ENCODE assay signal across 10 cellular contexts in the genomic region with DNA sequence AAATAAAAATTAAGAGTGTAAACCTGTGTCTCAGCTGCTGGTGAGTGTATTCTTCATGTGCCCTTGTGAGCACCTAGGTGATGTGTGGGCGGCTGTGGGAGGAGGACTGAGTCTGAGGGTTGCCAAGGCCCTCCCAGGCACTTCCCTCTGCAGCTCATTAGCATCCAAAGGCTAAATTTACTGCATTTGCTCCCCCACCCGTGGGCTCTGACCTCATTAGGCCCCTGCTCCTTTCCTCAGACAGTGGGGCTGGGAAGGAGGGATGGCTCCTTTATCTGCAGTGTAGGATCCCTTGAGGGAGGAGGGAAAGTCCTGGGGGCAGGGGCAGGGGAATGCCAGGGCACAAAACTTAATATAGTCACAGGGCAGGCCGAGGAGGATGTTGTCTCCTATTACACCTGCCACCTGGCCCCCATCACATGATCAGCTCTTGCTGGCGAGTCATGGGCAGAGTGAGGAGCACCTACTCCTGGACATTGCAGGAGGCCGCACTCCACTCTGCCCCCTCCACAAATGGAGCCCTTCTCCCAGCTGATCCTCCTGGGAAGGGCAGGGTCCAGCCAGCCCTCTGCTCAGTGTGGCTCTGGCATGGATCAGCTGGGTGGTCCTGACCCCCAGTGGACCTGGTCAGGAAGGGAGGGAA.
DNase-seq lines count a peak whose midpoint lies in the region; TF ChIP-seq lines count a peak whose summit lies in the region.
"Had no signal": no experiment of that assay in that cellular context is flagged by ENCODE, and none has a peak within 500 bp of the region (broad histone marks: within the 10 kb centered on the region; RNA-seq: fewer than 3 reads in every experiment).

No MANE protein-coding gene starts in this region.

- intact Hi-C loops in left ventricle myocardium inferior (cut with micrococcal nuclease), result no loop called here
- intact Hi-C loops in tibial artery (cut with DNase I; ENCODE audit: low total_unique reads), result no loop called here

- H3K4me3 ChIP-seq in left ventricle myocardium inferior (no peak overlapping the region), tibial artery (no peak overlapping the region)

- H3K36me3 ChIP-seq in left ventricle myocardium inferior (no peaks in the 10 kb centered on the region), tibial artery (no peaks in the 10 kb centered on the region)

- no peaks in the 10 kb centered on the region for H3K27me3 ChIP-seq in left ventricle myocardium inferior (ENCODE audit: low read depth)
- H3K27me3 ChIP-seq in tibial artery, result no peaks in the 10 kb centered on the region

- peak overlapping the region; percentile 93 for H3K27ac ChIP-seq in left ventricle myocardium inferior (replicated peaks)
- H3K27ac ChIP-seq in tibial artery, result no peak overlapping the region

- peaks cover 44% of the 10 kb centered on the region for H3K4me1 ChIP-seq in left ventricle myocardium inferior
- H3K4me1 ChIP-seq in tibial artery, result peaks cover 0 to 25% (median 18%) of the 10 kb centered on the region in 4 donors

- TF ChIP-seq CTCF in left ventricle myocardium inferior (IDR thresholded peaks at IDR 0.05; ENCODE audit: borderline replicate concordance), result no peak
- TF ChIP-seq CTCF in tibial artery (IDR thresholded peaks at IDR 0.05), result no peak
- no peak for TF ChIP-seq CTCF in GM10266 (IDR thresholded peaks at IDR 0.05; ENCODE audit: control insufficient read depth, insufficient read depth, low read depth, missing control alignments)

- H3K9me3 ChIP-seq in left ventricle myocardium inferior (replicated peaks) (no peaks in the 10 kb centered on the region), tibial artery (no peaks in the 10 kb centered on the region)

- peak in 2 of 3 experiments; percentile 12 to 21 for DNase-seq in stimulated activated CD4-positive, alpha-beta T cell treated with anti-CD3 and anti-CD28 coated beads, TNF-alpha, amount 100 ng/mL, for 4 hours (ENCODE audit: low read depth in 3 of 3)
- no peak for DNase-seq in stimulated activated CD4-positive, alpha-beta T cell treated with anti-CD3 and anti-CD28 coated beads, Interleukin-1b, Interleukin-23, amount 100 ng/mL, for 48 hours
- DNase-seq in NCI-H226, result peak; percentile 41
- no peak for DNase-seq in left ventricle myocardium inferior
- DNase-seq in tibial artery, result peak; percentile 15 to 40
- no peak for DNase-seq in GM10266 (ENCODE audit: extremely low spot score)
- DNase-seq in NCI-H187 (lab: John Stamatoyannopoulos, UW), result no peak
- no peak for DNase-seq in GM19238 (ENCODE audit: insufficient read length, low spot score)
- DNase-seq: activated CD8-positive, alpha-beta memory T cell treated with anti-CD3 and anti-CD28 coated beads, Interleukin-2, amount 50 U/mL, for 48 hours; NCI-H1105 treated with DMSO at 0.1 percent for 48 hours had no signal

Comparison
In these comparisons a context has a peak if more than half of its experiments do, and no peak if none do; other contexts are left out.
1. DNase-seq: peak in stimulated activated CD4-positive, alpha-beta T cell treated with anti-CD3 and anti-CD28 coated beads, TNF-alpha, amount 100 ng/mL, for 4 hours (2 of 3), NCI-H226 (single experiment) and tibial artery (2 of 2); none in stimulated activated CD4-positive, alpha-beta T cell treated with anti-CD3 and anti-CD28 coated beads, Interleukin-1b, Interleukin-23, amount 100 ng/mL, for 48 hours (single experiment), left ventricle myocardium inferior (single experiment), GM10266 (single experiment), NCI-H187 (0 of 2) and GM19238 (single experiment).